In the genomic region with DNA sequence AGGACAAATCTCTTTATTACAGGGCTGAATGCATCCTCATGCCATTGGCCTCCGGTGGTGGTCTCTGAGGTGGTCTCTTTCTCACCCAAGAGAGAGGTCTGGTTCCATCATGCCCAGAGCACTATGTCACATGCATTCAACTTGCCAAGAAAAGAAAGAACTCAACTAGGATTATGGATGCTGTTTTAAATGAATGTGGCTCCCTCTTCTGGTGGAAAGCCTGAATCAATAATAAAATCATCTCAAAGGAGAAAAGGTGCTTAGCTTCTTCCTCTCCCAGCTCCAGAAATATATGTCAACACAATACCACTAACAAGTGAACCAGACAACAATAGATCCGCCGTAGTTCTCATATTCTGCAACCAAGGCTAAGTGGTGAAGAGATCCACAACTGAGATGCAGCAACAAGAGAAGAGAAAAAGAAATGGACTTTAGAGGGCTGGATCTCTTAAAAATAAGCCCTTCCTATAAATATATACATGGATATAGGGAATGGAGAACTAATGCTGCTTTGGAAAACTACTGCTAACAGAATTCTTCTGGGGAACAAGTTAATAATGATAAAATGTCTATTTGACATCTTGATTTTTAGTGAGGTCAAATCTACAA, we compare ENCODE assay signal across 8 cellular contexts.
DNase-seq lines count a peak whose midpoint lies in the region; ATAC-seq and TF ChIP-seq lines count a peak whose summit lies in the region.

No MANE protein-coding gene starts in this region.

- H3K27me3 Mint-ChIP-seq in mesothelial cell of epicardium (ENCODE audit: low read depth): peaks cover 25% of the 10 kb centered on the region
- H3K27me3 Mint-ChIP-seq in CD8-positive, alpha-beta T cell (ENCODE audit: low read depth): no peaks in the 10 kb centered on the region

- POLR2A ChIA-PET in CD8-positive, alpha-beta T cell (lab: Charles Lee): no interaction called here

- H3K27ac Mint-ChIP-seq in mesothelial cell of epicardium: no peak overlapping the region
- H3K27ac Mint-ChIP-seq in CD8-positive, alpha-beta T cell: no peak overlapping the region

- H3K27me3 ChIP-seq in colonic mucosa: no peaks in the 10 kb centered on the region
- H3K27me3 ChIP-seq in CD8-positive, alpha-beta T cell (ENCODE audit: insufficient read depth, low read length): no peaks in the 10 kb centered on the region

- H3K27ac ChIP-seq in colonic mucosa: no peak overlapping the region
- H3K27ac ChIP-seq in CD8-positive, alpha-beta T cell (ENCODE audit: low read depth, low read length): no peak overlapping the region

- H3K4me1 ChIP-seq in colonic mucosa: no peaks in the 10 kb centered on the region
- no peaks in the 10 kb centered on the region for H3K4me1 ChIP-seq in CD8-positive, alpha-beta T cell (ENCODE audit: insufficient read depth, low read length)

- no peak overlapping the region for H3K4me3 ChIP-seq in colonic mucosa
- H3K4me3 ChIP-seq in CD8-positive, alpha-beta T cell (ENCODE audit: low read depth, low read length): no peak overlapping the region

- H3K9me3 Mint-ChIP-seq in mesothelial cell of epicardium: no peaks in the 10 kb centered on the region
- peaks cover 2% of the 10 kb centered on the region for H3K9me3 Mint-ChIP-seq in CD8-positive, alpha-beta T cell

- TF ChIP-seq CTCF in colonic mucosa (IDR thresholded peaks at IDR 0.05) (peak; percentile 54), mesothelial cell of epicardium (IDR thresholded peaks at IDR 0.05; ENCODE audit: unreplicated experiment) (peak; percentile 70)
- TF ChIP-seq CTCF in CD8-positive, alpha-beta T cell (IDR thresholded peaks at IDR 0.05): no peak

- peaks cover 14% of the 10 kb centered on the region for H3K4me1 Mint-ChIP-seq in mesothelial cell of epicardium
- H3K4me1 Mint-ChIP-seq in CD8-positive, alpha-beta T cell (ENCODE audit: low read depth): no peaks in the 10 kb centered on the region

- intact Hi-C loops in colonic mucosa (cut with DNase I): loop anchor here (2.0 to 5.0 kb wide), 3 partner anchors 391 to 904 kb away; no protein-coding TSS in a partner anchor
- intact Hi-C loops in CD8-positive, alpha-beta T cell (cut with DNase I, micrococcal nuclease): no loop called here

- no peak for ATAC-seq in CD8-positive, alpha-beta T cell

- no peaks in the 10 kb centered on the region for H3K36me3 Mint-ChIP-seq in mesothelial cell of epicardium
- no peaks in the 10 kb centered on the region for H3K36me3 Mint-ChIP-seq in CD8-positive, alpha-beta T cell

- no peaks in the 10 kb centered on the region for H3K9me3 ChIP-seq in colonic mucosa
- H3K9me3 ChIP-seq in CD8-positive, alpha-beta T cell (ENCODE audit: low read length): no peaks in the 10 kb centered on the region

- no peak overlapping the region for H3K9ac ChIP-seq in colonic mucosa (ENCODE audit: low read depth in 2 of 2, low read length in 2 of 2)

- DNase-seq in ELR (ENCODE audit: low read depth) (peak; percentile 78), HPDE6-E6E7 (ENCODE audit: extremely low spot score) (peak; percentile 17), NCI-H774 (lab: John Stamatoyannopoulos, UW) (peak; percentile 60), colonic mucosa (peak; percentile 23), mesothelial cell of epicardium (ENCODE audit: low spot score in 2 of 2, unreplicated experiment in 2 of 2) (no peak), activated gamma-delta T cell (lab: John Stamatoyannopoulos, UW) (no peak)
- DNase-seq in stimulated activated CD4-positive, alpha-beta T cell treated with anti-CD3 and anti-CD28 coated beads, Interleukin-1b, Interleukin-23, amount 100 ng/mL, for 48 hours: no peak
- DNase-seq in CD8-positive, alpha-beta T cell: no peak

- no peak overlapping the region for H3K4me3 Mint-ChIP-seq in mesothelial cell of epicardium
- H3K4me3 Mint-ChIP-seq in CD8-positive, alpha-beta T cell: no peak overlapping the region

- no peaks in the 10 kb centered on the region for H3K36me3 ChIP-seq in colonic mucosa
- H3K36me3 ChIP-seq in CD8-positive, alpha-beta T cell (ENCODE audit: insufficient read depth, low read length): no peaks in the 10 kb centered on the region

- CTCF ChIA-PET in CD8-positive, alpha-beta T cell (lab: Charles Lee): no interaction called here

Comparison
In these comparisons a context has a peak if more than half of its experiments do, and no peak if none do; other contexts are left out.
1. DNase-seq: peak in ELR (single experiment), HPDE6-E6E7 (single experiment), NCI-H774 (single experiment) and colonic mucosa (single experiment); none in mesothelial cell of epicardium (0 of 2), stimulated activated CD4-positive, alpha-beta T cell treated with anti-CD3 and anti-CD28 coated beads, Interleukin-1b, Interleukin-23, amount 100 ng/mL, for 48 hours (single experiment), CD8-positive, alpha-beta T cell (0 of 7) and activated gamma-delta T cell (single experiment).